In genomic region chr12:11673666-11674464, GRCh38 we compare ENCODE assay signal across 18 cellular contexts. TPM values are rescaled to one million over a fixed set of nuclear protein-coding genes. Genes with fewer than 3 reads are reported as not detected.
DNase-seq lines count a peak whose midpoint lies in the region; ATAC-seq and TF ChIP-seq lines count a peak whose summit lies in the region.
"Had no signal": no experiment of that assay in that cellular context is flagged by ENCODE, and none has a peak within 500 bp of the region (broad histone marks: within the 10 kb centered on the region; RNA-seq: fewer than 3 reads in every experiment).

No MANE protein-coding gene starts in this region.

- no peak overlapping the region for H3K4me3 Mint-ChIP-seq in IgD-negative memory B cell
- peak overlapping the region; percentile 38 for H3K4me3 Mint-ChIP-seq in dendritic cell treated with granulocyte-macrophage colony-stimulating factor and Interleukin-4, amounts not matched to agents 40 ng/mL and 50 ng/mL, for 4 days
- H3K4me3 Mint-ChIP-seq in memory B cell = no peak overlapping the region
- H3K4me3 Mint-ChIP-seq: activated CD8-positive, alpha-beta memory T cell treated with anti-CD3 and anti-CD28 coated beads, Interleukin-2, amount 10 ng/mL, durations not matched to agents 7 days and 5 days; B cell; neural progenitor cell had no signal

- H3K36me3 ChIP-seq in tibial artery = no peaks in the 10 kb centered on the region
- H3K36me3 ChIP-seq: cardiac muscle cell, neural progenitor cell had no signal

- peaks cover 2% of the 10 kb centered on the region for H3K36me3 Mint-ChIP-seq in IgD-negative memory B cell
- peaks cover 60% of the 10 kb centered on the region for H3K36me3 Mint-ChIP-seq in dendritic cell treated with granulocyte-macrophage colony-stimulating factor and Interleukin-4, amounts not matched to agents 40 ng/mL and 50 ng/mL, for 4 days (ENCODE audit: low read depth)
- H3K36me3 Mint-ChIP-seq in memory B cell = peaks cover 8% of the 10 kb centered on the region

- H3K4me1 Mint-ChIP-seq in IgD-negative memory B cell (peaks cover 42 to 68% (median 66%) of the 10 kb centered on the region in 3 donors), memory B cell (peaks cover 65% of the 10 kb centered on the region)
- peaks cover 96% of the 10 kb centered on the region for H3K4me1 Mint-ChIP-seq in dendritic cell treated with granulocyte-macrophage colony-stimulating factor and Interleukin-4, amounts not matched to agents 40 ng/mL and 50 ng/mL, for 4 days (ENCODE audit: low read depth)

- no peaks in the 10 kb centered on the region for H3K9me3 Mint-ChIP-seq in IgD-negative memory B cell
- no peaks in the 10 kb centered on the region for H3K9me3 Mint-ChIP-seq in dendritic cell treated with granulocyte-macrophage colony-stimulating factor and Interleukin-4, amounts not matched to agents 40 ng/mL and 50 ng/mL, for 4 days
- no peaks in the 10 kb centered on the region for H3K9me3 Mint-ChIP-seq in memory B cell
- H3K9me3 Mint-ChIP-seq: neural progenitor cell had no signal

- intact Hi-C loops in dendritic cell treated with granulocyte-macrophage colony-stimulating factor and Interleukin-4, amounts not matched to agents 40 ng/mL and 50 ng/mL, for 4 days (cut with micrococcal nuclease) = no loop called here
- intact Hi-C loops in tibial artery (cut with DNase I; ENCODE audit: low total_unique reads) = no loop called here

- peaks cover 9 to 100% (median 63%) of the 10 kb centered on the region in 4 donors for H3K4me1 ChIP-seq in tibial artery

- no peaks in the 10 kb centered on the region for H3K9me3 ChIP-seq in tibial artery

- no peak overlapping the region for H3K4me3 ChIP-seq in tibial artery
- H3K4me3 ChIP-seq: cardiac muscle cell, neural progenitor cell had no signal

- DNase-seq in memory B cell (ENCODE audit: low spot score in 2 of 2) (no peak), tibial artery (no peak), SKM-1 treated with dmso at 0.1 percent for 144 hours (lab: John Stamatoyannopoulos, UW; ENCODE audit: unreplicated experiment) (no peak)
- DNase-seq in activated T-cell treated with anti-CD3 and anti-CD28 coated beads, Interleukin-2, amount 50 U/mL, for 48 hours = no peak
- DNase-seq: activated CD4-positive, alpha-beta T cell treated with anti-CD3 and anti-CD28 coated beads for 4 hours; activated CD8-positive, alpha-beta memory T cell treated with anti-CD3 and anti-CD28 coated beads, Interleukin-2, amount 10 ng/mL, durations not matched to agents 7 days and 5 days; effector memory CD4-positive, alpha-beta T cell; GOT3; hippocampal formation; NCI-H1105 treated with DMSO at 0.1 percent for 48 hours; NCI-H524 treated with DMSO at 0.1 percent for 48 hours; stimulated activated CD4-positive, alpha-beta T cell treated with anti-CD3 and anti-CD28 coated beads, Interleukin-12 subunit alpha, Interleukin-12 subunit beta, amount 100 ng/mL, for 4 hours had no signal

- peak overlapping the region; percentile 48 to 61 for H3K27ac ChIP-seq in tibial artery
- H3K27ac ChIP-seq: cardiac muscle cell, neural progenitor cell had no signal

- no peak for ATAC-seq in memory B cell (ENCODE audit: low read depth)
- no peak for ATAC-seq in HG02870 (IDR thresholded peaks at IDR 0.05; ENCODE audit: unreplicated experiment)
- ATAC-seq: activated CD8-positive, alpha-beta memory T cell treated with anti-CD3 and anti-CD28 coated beads, Interleukin-2, amount 10 ng/mL, durations not matched to agents 7 days and 5 days had no signal

- no peaks in the 10 kb centered on the region for H3K27me3 Mint-ChIP-seq in IgD-negative memory B cell
- H3K27me3 Mint-ChIP-seq in dendritic cell treated with granulocyte-macrophage colony-stimulating factor and Interleukin-4, amounts not matched to agents 40 ng/mL and 50 ng/mL, for 4 days = no peaks in the 10 kb centered on the region
- H3K27me3 Mint-ChIP-seq in memory B cell = no peaks in the 10 kb centered on the region
- H3K27me3 Mint-ChIP-seq: activated CD8-positive, alpha-beta memory T cell treated with anti-CD3 and anti-CD28 coated beads, Interleukin-2, amount 10 ng/mL, durations not matched to agents 7 days and 5 days; B cell had no signal

- no peaks in the 10 kb centered on the region for H3K27me3 ChIP-seq in tibial artery
- H3K27me3 ChIP-seq: cardiac muscle cell, neural progenitor cell had no signal

- H3K27ac Mint-ChIP-seq in IgD-negative memory B cell = peak overlapping the region; percentile 3 to 81 (median 34)
- peak overlapping the region; percentile 75 for H3K27ac Mint-ChIP-seq in dendritic cell treated with granulocyte-macrophage colony-stimulating factor and Interleukin-4, amounts not matched to agents 40 ng/mL and 50 ng/mL, for 4 days
- H3K27ac Mint-ChIP-seq in memory B cell = peak overlapping the region; percentile 42
- H3K27ac Mint-ChIP-seq: activated CD8-positive, alpha-beta memory T cell treated with anti-CD3 and anti-CD28 coated beads, Interleukin-2, amount 10 ng/mL, durations not matched to agents 7 days and 5 days; B cell; neural progenitor cell had no signal

- no peak for TF ChIP-seq CTCF in tibial artery (IDR thresholded peaks at IDR 0.05)

RNA-seq across cellular contexts. Expression of gene ETV6, which starts 24.4 kb away (rescaled TPM):
- polyA plus RNA-seq in IgD-negative memory B cell = 9.8 TPM
